ENCODE assay signal across 20 cellular contexts in the genomic region with DNA sequence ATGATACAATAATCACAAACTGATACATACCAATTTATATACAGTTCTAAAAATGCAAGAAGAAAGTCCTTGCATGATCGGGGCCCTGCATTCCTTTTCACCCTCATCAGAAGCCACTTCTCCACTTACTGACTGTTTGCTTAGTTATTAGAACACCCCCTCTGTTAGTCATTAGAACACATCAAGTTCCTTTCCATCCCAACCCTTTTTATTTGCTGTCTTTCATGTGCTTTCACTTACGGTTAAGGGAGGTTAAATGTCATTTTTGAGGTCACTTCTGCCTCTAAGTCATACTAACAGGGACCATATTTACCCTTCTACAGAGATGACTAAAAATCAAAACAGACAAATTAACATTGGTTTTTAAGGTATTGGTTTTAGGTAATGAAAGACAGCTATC.
A peak's percentile ranks its signal among the peaks of the same experiment; 100 is the strongest.
DNase-seq lines count a peak whose midpoint lies in the region; ATAC-seq, FAIRE-seq and TF ChIP-seq lines count a peak whose summit lies in the region.
"Had no signal": no experiment of that assay in that cellular context is flagged by ENCODE, and none has a peak within 500 bp of the region (broad histone marks: within the 10 kb centered on the region; RNA-seq: fewer than 3 reads in every experiment).

No MANE protein-coding gene starts in this region.

- in situ Hi-C loops in GM12878 (cut with MboI): no loop called here

- DNase-seq in EL (peak; percentile 1), GM12878 (ENCODE audit: low read depth, low spot score) (no peak), left lung (no peak), NCI-H187 (lab: John Stamatoyannopoulos, UW) (no peak), globus pallidus (ENCODE audit: low spot score) (no peak)
- DNase-seq in stimulated activated naive CD8-positive, alpha-beta T cell treated with anti-CD3 and anti-CD28 coated beads, Interleukin-15, Interleukin-2, amounts not matched to agents 100 U/mL and 50 U/mL, for 24 hours: no peak
- DNase-seq: DND-41, GDM1, H7, HFFc6, NCI-H1930, NCI-H2171 treated with DMSO at 0.1 percent for 48 hours, NCI-H446 treated with DMSO at 0.1 percent for 48 hours, NCI-H774, Right ventricle myocardium superior had no signal

- POLR2A ChIA-PET in GM12878 (lab: Charles Lee): no interaction called here

- H3K9me3 ChIP-seq in GM12878 (replicated peaks; ENCODE audit: control insufficient read depth, insufficient read depth, low read length) (no peaks in the 10 kb centered on the region), left lung (no peaks in the 10 kb centered on the region)
- H3K9me3 ChIP-seq: BLaER1 treated with 17β-estradiol and CSF1 and Interleukin-3, amounts not matched to agents 10 nM and 100 nM had no signal

- TF ChIP-seq CTCF in GM12878 (IDR thresholded peaks at IDR 0.05 in 2 of 3, conservative IDR thresholded peaks at IDR 0.05 in 1 of 3; ENCODE audit: control insufficient read depth in 2 of 3, extremely low read depth in 1 of 3, insufficient read depth in 1 of 3, low read depth in 3 of 3, low read length in 3 of 3) (no peak), left lung (IDR thresholded peaks at IDR 0.05) (no peak)

- peak overlapping the region; percentile 42 for H2AFZ ChIP-seq in ACC112 (ENCODE audit: low read length, unreplicated experiment)
- H2AFZ ChIP-seq in GM12878 (ENCODE audit: control insufficient read depth, low read depth, low read length): no peak overlapping the region

- no peaks in the 10 kb centered on the region for H3K4me1 ChIP-seq in ACC112 (ENCODE audit: control insufficient read depth, insufficient read depth, low read length, unreplicated experiment)
- H3K4me1 ChIP-seq in GM12878 (ENCODE audit: control insufficient read depth, insufficient read depth, low read length): no peaks in the 10 kb centered on the region
- no peaks in the 10 kb centered on the region for H3K4me1 ChIP-seq in left lung

- intact Hi-C loops in GM12878 (cut with micrococcal nuclease; ENCODE audit: unreplicated experiment) (no loop called here), left lung (cut with DNase I) (no loop called here)

- H3K27me3 ChIP-seq in ACC112 (ENCODE audit: insufficient read depth, low read length) (0 out of 2 replicates have a peak, but pooled peaks cover 5% of the 10 kb centered on the region), GM12878 (replicated peaks in 1 of 2; ENCODE audit: control insufficient read depth in 2 of 2, insufficient read depth in 2 of 2, low read length in 1 of 2) (no peaks in the 10 kb centered on the region), left lung (no peaks in the 10 kb centered on the region)
- H3K27me3 ChIP-seq: BLaER1 treated with 17β-estradiol and CSF1 and Interleukin-3, amounts not matched to agents 10 nM and 100 nM had no signal

- no peak overlapping the region for H3K9ac ChIP-seq in GM12878 (ENCODE audit: control insufficient read depth, insufficient read depth, low read length)
- H3K9ac ChIP-seq: BLaER1 treated with 17β-estradiol and CSF1 and Interleukin-3, amounts not matched to agents 10 nM and 100 nM; KMS-11 had no signal

- no peak for TF ChIP-seq RAD21 in GM12878 (IDR thresholded peaks at IDR 0.05; ENCODE audit: insufficient read depth, low read depth, low read length)

- WGBS in GM12878 (ENCODE audit: insufficient coverage, insufficient replicate concordance, low lambda C conversion rate, missing lambda C conversion rate): 40% methylated on average over 2 of the region's 2 CpGs

- CTCF ChIA-PET in GM12878 (lab: Yijun Ruan, JAX): no interaction called here

- RAD21 ChIA-PET in GM12878 (lab: Charles Lee; ENCODE audit: unreplicated experiment): no interaction called here

- no peaks in the 10 kb centered on the region for H4K20me1 ChIP-seq in GM12878 (ENCODE audit: control insufficient read depth, insufficient read depth)
- H4K20me1 ChIP-seq: BLaER1 treated with 17β-estradiol and CSF1 and Interleukin-3, amounts not matched to agents 10 nM and 100 nM had no signal

- no peaks in the 10 kb centered on the region for H3K36me3 ChIP-seq in ACC112 (ENCODE audit: insufficient read depth, low read length)
- H3K36me3 ChIP-seq in GM12878 (ENCODE audit: control insufficient read depth in 2 of 2, insufficient read depth in 2 of 2, low read length in 1 of 2): no peaks in the 10 kb centered on the region
- H3K36me3 ChIP-seq in left lung: no peaks in the 10 kb centered on the region
- H3K36me3 ChIP-seq: BLaER1 treated with 17β-estradiol and CSF1 and Interleukin-3, amounts not matched to agents 10 nM and 100 nM had no signal

- H3K4me2 ChIP-seq in GM12878 (ENCODE audit: control insufficient read depth, insufficient read depth): no peak overlapping the region
- H3K4me2 ChIP-seq: BLaER1 treated with 17β-estradiol and CSF1 and Interleukin-3, amounts not matched to agents 10 nM and 100 nM; KMS-11 had no signal

- TF ChIP-seq POLR2A in GM12878 (IDR thresholded peaks at IDR 0.05; ENCODE audit: low read depth, low read length): no peak

- FAIRE-seq in GM12878 (lab: Jason Lieb, UNC): no peak
- FAIRE-seq: A204.1 had no signal

- SMC1A ChIA-PET in GM12878 (lab: Charles Lee; ENCODE audit: uncharacterized antibody, unreplicated experiment): interaction anchor here (0.9 kb wide), 1 partner anchor 38 kb away, joined by 3 read pairs; no protein-coding TSS in a partner anchor

- H3K79me2 ChIP-seq in ACC112 (ENCODE audit: control insufficient read depth, insufficient read depth, low read length, unreplicated experiment) (no peaks in the 10 kb centered on the region), GM12878 (ENCODE audit: control insufficient read depth, insufficient read depth, low read length) (no peaks in the 10 kb centered on the region)

- BruUV-seq in GM12878 (replicated peaks; lab: Mats Ljungman, UMichigan): no TSS peak

- peak; percentile 42 for ATAC-seq in GM12878
- ATAC-seq in left lung: peak; percentile 89
- ATAC-seq in stimulated activated naive CD8-positive, alpha-beta T cell treated with anti-CD3 and anti-CD28 coated beads, Interleukin-15, Interleukin-2, amounts not matched to agents 100 U/mL and 50 U/mL, for 24 hours: no peak

- TF ChIP-seq EP300 in GM12878 (IDR thresholded peaks at IDR 0.05; ENCODE audit: borderline replicate concordance in 1 of 2, control insufficient read depth in 1 of 2, low read depth in 2 of 2, low read length in 2 of 2): no peak

- H3K4me3 ChIP-seq in ACC112 (ENCODE audit: low read depth, low read length) (0 out of 2 replicates have a peak overlapping the region, but pooled peaks have one; percentile 31), GM12878 (no peak overlapping the region), left lung (no peak overlapping the region)
- H3K4me3 ChIP-seq: BLaER1 treated with 17β-estradiol and CSF1 and Interleukin-3, amounts not matched to agents 10 nM and 100 nM; SK-N-MC had no signal

- no peak overlapping the region for H3K27ac ChIP-seq in ACC112 (ENCODE audit: low read depth, low read length)
- no peak overlapping the region for H3K27ac ChIP-seq in GM12878 (ENCODE audit: control insufficient read depth, insufficient read depth)
- H3K27ac ChIP-seq in left lung: no peak overlapping the region
- H3K27ac ChIP-seq: BLaER1 treated with 17β-estradiol and CSF1 and Interleukin-3, amounts not matched to agents 10 nM and 100 nM; KMS-11; SK-N-MC had no signal

TF ChIP-seq in GM12878, 131 proteins besides CTCF, POLR2A, EP300 and RAD21:
- TF ChIP-seq, protein P1, sequence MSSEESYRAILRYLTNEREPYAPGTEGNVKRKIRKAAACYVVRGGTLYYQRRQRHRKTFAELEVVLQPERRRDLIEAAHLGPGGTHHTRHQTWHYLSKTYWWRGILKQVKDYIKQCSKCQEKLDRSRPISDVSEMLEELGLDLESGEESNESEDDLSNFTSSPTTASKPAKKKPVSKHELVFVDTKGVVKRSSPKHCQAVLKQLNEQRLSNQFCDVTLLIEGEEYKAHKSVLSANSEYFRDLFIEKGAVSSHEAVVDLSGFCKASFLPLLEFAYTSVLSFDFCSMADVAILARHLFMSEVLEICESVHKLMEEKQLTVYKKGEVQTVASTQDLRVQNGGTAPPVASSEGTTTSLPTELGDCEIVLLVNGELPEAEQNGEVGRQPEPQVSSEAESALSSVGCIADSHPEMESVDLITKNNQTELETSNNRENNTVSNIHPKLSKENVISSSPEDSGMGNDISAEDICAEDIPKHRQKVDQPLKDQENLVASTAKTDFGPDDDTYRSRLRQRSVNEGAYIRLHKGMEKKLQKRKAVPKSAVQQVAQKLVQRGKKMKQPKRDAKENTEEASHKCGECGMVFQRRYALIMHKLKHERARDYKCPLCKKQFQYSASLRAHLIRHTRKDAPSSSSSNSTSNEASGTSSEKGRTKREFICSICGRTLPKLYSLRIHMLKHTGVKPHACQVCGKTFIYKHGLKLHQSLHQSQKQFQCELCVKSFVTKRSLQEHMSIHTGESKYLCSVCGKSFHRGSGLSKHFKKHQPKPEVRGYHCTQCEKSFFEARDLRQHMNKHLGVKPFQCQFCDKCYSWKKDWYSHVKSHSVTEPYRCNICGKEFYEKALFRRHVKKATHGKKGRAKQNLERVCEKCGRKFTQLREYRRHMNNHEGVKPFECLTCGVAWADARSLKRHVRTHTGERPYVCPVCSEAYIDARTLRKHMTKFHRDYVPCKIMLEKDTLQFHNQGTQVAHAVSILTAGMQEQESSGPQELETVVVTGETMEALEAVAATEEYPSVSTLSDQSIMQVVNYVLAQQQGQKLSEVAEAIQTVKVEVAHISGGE (CRISPR knock-in tag; IDR thresholded peaks at IDR 0.05): no peak
- TF ChIP-seq, protein P2, sequence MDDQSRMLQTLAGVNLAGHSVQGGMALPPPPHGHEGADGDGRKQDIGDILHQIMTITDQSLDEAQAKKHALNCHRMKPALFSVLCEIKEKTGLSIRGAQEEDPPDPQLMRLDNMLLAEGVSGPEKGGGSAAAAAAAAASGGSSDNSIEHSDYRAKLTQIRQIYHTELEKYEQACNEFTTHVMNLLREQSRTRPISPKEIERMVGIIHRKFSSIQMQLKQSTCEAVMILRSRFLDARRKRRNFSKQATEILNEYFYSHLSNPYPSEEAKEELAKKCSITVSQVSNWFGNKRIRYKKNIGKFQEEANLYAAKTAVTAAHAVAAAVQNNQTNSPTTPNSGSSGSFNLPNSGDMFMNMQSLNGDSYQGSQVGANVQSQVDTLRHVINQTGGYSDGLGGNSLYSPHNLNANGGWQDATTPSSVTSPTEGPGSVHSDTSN (IDR thresholded peaks at IDR 0.05; ENCODE audit: insufficient replicate concordance, low read depth, low read length): no peak
- peak; percentile 46; the same call in 1 of the 2 replicates for TF ChIP-seq RUNX3 (IDR thresholded peaks at IDR 0.05; ENCODE audit: low read length)
- no peak for TF ChIP-seq BRCA1 (IDR thresholded peaks at IDR 0.05; ENCODE audit: low read depth, low read length)
- no peak for TF ChIP-seq BHLHE40 (IDR thresholded peaks at IDR 0.05; ENCODE audit: borderline replicate concordance in 1 of 2, low read depth in 2 of 2, low read length in 1 of 2)
- no peak for TF ChIP-seq LARP7 (IDR thresholded peaks at IDR 0.05)
